ENCODE assay signal across 31 cellular contexts in genomic region chr1:214420833-214421232, GRCh38.
DNase-seq lines count a peak whose midpoint lies in the region; ATAC-seq and TF ChIP-seq lines count a peak whose summit lies in the region.
"Had no signal": no experiment of that assay in that cellular context is flagged by ENCODE, and none has a peak within 500 bp of the region (broad histone marks: within the 10 kb centered on the region; RNA-seq: fewer than 3 reads in every experiment).

No MANE protein-coding gene starts in this region.

- H3K36me3 ChIP-seq in IMR-90 (ENCODE audit: control insufficient read depth, insufficient read depth, low read length) (no peaks in the 10 kb centered on the region), osteoblast (ENCODE audit: insufficient read depth, low read length) (no peaks in the 10 kb centered on the region), WERI-Rb-1 (no peaks in the 10 kb centered on the region)
- H3K36me3 ChIP-seq: heart left ventricle, sigmoid colon, upper lobe of left lung had no signal

- H3K36me3 Mint-ChIP-seq in chondrocyte (ENCODE audit: low read depth) = peaks cover 2% of the 10 kb centered on the region
- H3K36me3 Mint-ChIP-seq: stimulated activated effector memory CD8-positive, alpha-beta T cell treated with anti-CD3 and anti-CD28 coated beads, Interleukin-12 subunit alpha, Interleukin-12 subunit beta, amount 100 ng/mL, for 72 hours; T-cell had no signal

- H2BK20ac ChIP-seq in IMR-90 (ENCODE audit: low read depth, low read length) = no peak overlapping the region

- no peak overlapping the region for H2AK5ac ChIP-seq in IMR-90 (ENCODE audit: low read depth, low read length)

- DNase-seq in IMR-90 (no peak), chondrocyte (ENCODE audit: low spot score) (no peak), osteoblast (ENCODE audit: insufficient read length, low spot score, missing footprints) (no peak), NCI-H510A (lab: John Stamatoyannopoulos, UW) (no peak), WERI-Rb-1 (no peak), germinal center (ENCODE audit: low spot score) (no peak), NCI-H2081 (lab: John Stamatoyannopoulos, UW) (no peak)
- DNase-seq: activated B cell treated with CpG ODN at 0.5 μM for 24 hours; activated CD4-positive, alpha-beta T cell treated with anti-CD3 and anti-CD28 coated beads, Interleukin-2, amount 50 U/mL, for 1 hour; activated gamma-delta T cell; activated naive CD8-positive, alpha-beta T cell treated with anti-CD3 and anti-CD28 coated beads, Interleukin-2, amount 10 ng/mL, durations not matched to agents 7 days and 5 days; activated T-cell treated with anti-CD3 and anti-CD28 coated beads, Interleukin-2, amount 50 U/mL, for 1 hour; aorta; C1 segment of cervical spinal cord; DMS79; effector CD8-positive, alpha-beta T cell; GDM1; heart left ventricle; islet precursor cell; Kasumi-1; left ventricle myocardium superior; naive thymus-derived CD4-positive, alpha-beta T cell; NCI-H446 treated with DMSO at 0.1 percent for 48 hours; psoas muscle; RPMI8226; sigmoid colon; T-cell; upper lobe of left lung had no signal

- H3K27ac Mint-ChIP-seq in chondrocyte (ENCODE audit: unreplicated experiment) = peak overlapping the region; percentile 97
- H3K27ac Mint-ChIP-seq: activated B cell treated with CpG ODN at 0.5 μM for 24 hours; activated naive CD8-positive, alpha-beta T cell treated with anti-CD3 and anti-CD28 coated beads, Interleukin-2, amount 10 ng/mL, durations not matched to agents 7 days and 5 days; stimulated activated effector memory CD8-positive, alpha-beta T cell treated with anti-CD3 and anti-CD28 coated beads, Interleukin-12 subunit alpha, Interleukin-12 subunit beta, amount 100 ng/mL, for 72 hours; T-cell had no signal

- no peak overlapping the region for H2AFZ ChIP-seq in IMR-90 (replicated peaks; ENCODE audit: low read length, poor library complexity)
- H2AFZ ChIP-seq in osteoblast (ENCODE audit: low read length) = no peak overlapping the region

- H2BK120ac ChIP-seq in IMR-90 (ENCODE audit: low read depth, low read length) = no peak overlapping the region

- H3K14ac ChIP-seq in IMR-90 (replicated peaks; ENCODE audit: low read depth, low read length) = no peak overlapping the region

- TF ChIP-seq CTCF in IMR-90 (conservative IDR thresholded peaks at IDR 0.05; ENCODE audit: low read depth, low read length) (no peak), chondrocyte (IDR thresholded peaks at IDR 0.05) (no peak), osteoblast (IDR thresholded peaks at IDR 0.05; ENCODE audit: extremely low read depth, low read depth, low read length) (no peak), WERI-Rb-1 (IDR thresholded peaks at IDR 0.05; ENCODE audit: low read depth, low read length) (no peak)

- no peak overlapping the region for H2AK9ac ChIP-seq in IMR-90 (replicated peaks; ENCODE audit: low read depth, low read length, poor library complexity)

- no peak overlapping the region for H3K4ac ChIP-seq in IMR-90 (ENCODE audit: low read depth, low read length)

- H4K5ac ChIP-seq in IMR-90 (ENCODE audit: low read depth, low read length) = 0 out of 2 replicates have a peak overlapping the region, but pooled peaks have one; percentile 56

- H3K27me3 Mint-ChIP-seq in chondrocyte (ENCODE audit: low read depth) = no peaks in the 10 kb centered on the region
- H3K27me3 Mint-ChIP-seq: T-cell had no signal

- dilution Hi-C loops in IMR-90 (cut with HindIII; ENCODE audit: low sequenced_read_pairs, unreplicated experiment) = no loop called here

- ATAC-seq in GM19351 (IDR thresholded peaks at IDR 0.05; ENCODE audit: unreplicated experiment) (peak; percentile 44), IMR-90 (ENCODE audit: low read depth) (no peak)
- ATAC-seq: heart left ventricle; left ventricle myocardium superior; naive thymus-derived CD4-positive, alpha-beta T cell; stimulated activated effector memory CD8-positive, alpha-beta T cell treated with anti-CD3 and anti-CD28 coated beads, Interleukin-12 subunit alpha, Interleukin-12 subunit beta, amount 100 ng/mL, for 72 hours; T-cell had no signal

- no peak overlapping the region for H3K23ac ChIP-seq in IMR-90 (ENCODE audit: low read depth, low read length)

- intact Hi-C loops in IMR-90 (cut with micrococcal nuclease) = no loop called here

- H2BK5ac ChIP-seq in IMR-90 (ENCODE audit: low read depth, low read length, poor library complexity, severe bottlenecking) = no peak overlapping the region

- no peaks in the 10 kb centered on the region for H3K9me3 Mint-ChIP-seq in chondrocyte (ENCODE audit: low read depth)
- H3K9me3 Mint-ChIP-seq: activated naive CD8-positive, alpha-beta T cell treated with anti-CD3 and anti-CD28 coated beads, Interleukin-2, amount 10 ng/mL, durations not matched to agents 7 days and 5 days; stimulated activated effector memory CD8-positive, alpha-beta T cell treated with anti-CD3 and anti-CD28 coated beads, Interleukin-12 subunit alpha, Interleukin-12 subunit beta, amount 100 ng/mL, for 72 hours; T-cell had no signal

- peaks cover 84% of the 10 kb centered on the region for H3K79me2 ChIP-seq in osteoblast (ENCODE audit: insufficient read depth, low read length)

- CTCF ChIA-PET in IMR-90 (lab: Yijun Ruan, JAX) = no interaction called here

- TF ChIP-seq RAD21 in IMR-90 (IDR thresholded peaks at IDR 0.05; ENCODE audit: low read length) = no peak

- H3K9me3 ChIP-seq in IMR-90 (ENCODE audit: control insufficient read depth, insufficient read depth, low read length) = no peaks in the 10 kb centered on the region
- no peaks in the 10 kb centered on the region for H3K9me3 ChIP-seq in osteoblast (ENCODE audit: low read depth, low read length)
- no peaks in the 10 kb centered on the region for H3K9me3 ChIP-seq in WERI-Rb-1 (ENCODE audit: severe bottlenecking)
- H3K9me3 ChIP-seq: heart left ventricle, psoas muscle, sigmoid colon, upper lobe of left lung had no signal

- no peak overlapping the region for H2BK15ac ChIP-seq in IMR-90 (ENCODE audit: low read depth, low read length)

- no TSS peak for BruUV-seq in IMR-90 (replicated peaks; lab: Mats Ljungman, UMichigan)

- H3K18ac ChIP-seq in IMR-90 (ENCODE audit: low read depth, low read length) = peak overlapping the region; percentile 46; the same call in 1 of the 2 replicates

- H3K4me3 Mint-ChIP-seq in chondrocyte (ENCODE audit: unreplicated experiment) = no peak overlapping the region
- H3K4me3 Mint-ChIP-seq: activated B cell treated with CpG ODN at 0.5 μM for 24 hours; activated naive CD8-positive, alpha-beta T cell treated with anti-CD3 and anti-CD28 coated beads, Interleukin-2, amount 10 ng/mL, durations not matched to agents 7 days and 5 days; naive thymus-derived CD4-positive, alpha-beta T cell; stimulated activated effector memory CD8-positive, alpha-beta T cell treated with anti-CD3 and anti-CD28 coated beads, Interleukin-12 subunit alpha, Interleukin-12 subunit beta, amount 100 ng/mL, for 72 hours; T-cell had no signal

- H3K4me1 Mint-ChIP-seq in chondrocyte (ENCODE audit: low read depth) = peaks cover 89% of the 10 kb centered on the region
- H3K4me1 Mint-ChIP-seq: activated B cell treated with CpG ODN at 0.5 μM for 24 hours; stimulated activated effector memory CD8-positive, alpha-beta T cell treated with anti-CD3 and anti-CD28 coated beads, Interleukin-12 subunit alpha, Interleukin-12 subunit beta, amount 100 ng/mL, for 72 hours had no signal

- peaks cover 31% of the 10 kb centered on the region for H4K20me1 ChIP-seq in IMR-90 (ENCODE audit: insufficient read depth, low read length)
- H4K20me1 ChIP-seq in osteoblast (ENCODE audit: insufficient read depth, low read length) = no peaks in the 10 kb centered on the region

- H3K27ac ChIP-seq in IMR-90 (ENCODE audit: insufficient read depth, low read length) (no peak overlapping the region), osteoblast (ENCODE audit: low read depth, low read length) (peak overlapping the region; percentile 94), WERI-Rb-1 (no peak overlapping the region)
- H3K27ac ChIP-seq: coronary artery, heart left ventricle, upper lobe of left lung had no signal

- POLR2A ChIA-PET in IMR-90 (lab: Charles Lee; ENCODE audit: unreplicated experiment) = no interaction called here

- H3K9me1 ChIP-seq in IMR-90 (ENCODE audit: insufficient read depth, low read length) = peaks cover 24% of the 10 kb centered on the region

- H3K4me2 ChIP-seq in IMR-90 (ENCODE audit: low read depth, low read length) (no peak overlapping the region), osteoblast (ENCODE audit: insufficient read depth, low read length) (no peak overlapping the region)

- WGBS in IMR-90 (ENCODE audit: extremely low coverage in 2 of 2, insufficient read length in 1 of 2), 2 experiments = no CpG with 5 or more reads among the region's 2 CpGs

- H4K91ac ChIP-seq in IMR-90 (ENCODE audit: insufficient read depth, low read depth, low read length) = no peak overlapping the region

- no peak overlapping the region for H4K8ac ChIP-seq in IMR-90 (ENCODE audit: low read depth in 2 of 2, low read length in 2 of 2)

- H3K56ac ChIP-seq in IMR-90 (ENCODE audit: extremely low read depth, insufficient read depth, low read length) = no peak overlapping the region

- no peak overlapping the region for H3K9ac ChIP-seq in IMR-90 (ENCODE audit: low read depth, low read length)

- H3K4me3 ChIP-seq in IMR-90 (ENCODE audit: insufficient read depth, low read depth, low read length) (no peak overlapping the region), osteoblast (ENCODE audit: insufficient read depth, low read length) (no peak overlapping the region), WERI-Rb-1 (ENCODE audit: low read depth, low read length) (no peak overlapping the region)
- H3K4me3 ChIP-seq: coronary artery, heart left ventricle, psoas muscle, sigmoid colon, upper lobe of left lung had no signal

- H3K27me3 ChIP-seq in IMR-90 (ENCODE audit: control insufficient read depth, insufficient read depth, low read length) (no peaks in the 10 kb centered on the region), osteoblast (ENCODE audit: insufficient read depth, low read length) (no peaks in the 10 kb centered on the region), WERI-Rb-1 (ENCODE audit: insufficient read depth, low read depth, severe bottlenecking) (no peaks in the 10 kb centered on the region)
- H3K27me3 ChIP-seq: heart left ventricle, sigmoid colon, upper lobe of left lung had no signal

- in situ Hi-C loops in IMR-90 (cut with MboI; ENCODE audit: low sequenced_read_pairs) = no loop called here

- peaks cover 45 to 78% of the 10 kb centered on the region in 2 experiments for H3K79me1 ChIP-seq in IMR-90 (ENCODE audit: low read depth in 1 of 2, low read length in 2 of 2)

- no peak for TF ChIP-seq POLR2A in IMR-90 (IDR thresholded peaks at IDR 0.05; ENCODE audit: low read depth, low read length)

- H3K4me1 ChIP-seq in IMR-90 (ENCODE audit: control insufficient read depth, insufficient read depth, low read length) (peaks cover 18% of the 10 kb centered on the region), osteoblast (ENCODE audit: insufficient read depth, low read length) (peaks cover 89% of the 10 kb centered on the region)

TF ChIP-seq in IMR-90, 13 proteins besides CTCF, POLR2A, EP300 and RAD21:
- TF ChIP-seq CHD1 (IDR thresholded peaks at IDR 0.05; ENCODE audit: low read depth, low read length) (no peak), MAFK (IDR thresholded peaks at IDR 0.05; ENCODE audit: low read depth, low read length) (peak; percentile 50), CEBPB (IDR thresholded peaks at IDR 0.05; ENCODE audit: low read depth, low read length) (no peak), NFE2L2 (IDR thresholded peaks at IDR 0.05; ENCODE audit: low read depth, low read length) (peak; percentile 22; the same call in 1 of the 2 replicates)
